In genomic region chr12:120225200-120225558, GRCh38 we compare ENCODE assay signal across 11 cellular contexts. TPM values are rescaled to one million over a fixed set of nuclear protein-coding genes. Genes with fewer than 3 reads are reported as not detected.
DNase-seq lines count a peak whose midpoint lies in the region; ATAC-seq, FAIRE-seq and TF ChIP-seq lines count a peak whose summit lies in the region.
"Had no signal": no experiment of that assay in that cellular context is flagged by ENCODE, and none has a peak within 500 bp of the region (broad histone marks: within the 10 kb centered on the region; RNA-seq: fewer than 3 reads in every experiment).

No MANE protein-coding gene starts in this region.

- no peak for TF ChIP-seq RAD21 in HepG2 (CRISPR knock-in tag; IDR thresholded peaks at IDR 0.05)

- 87% methylated on average over 8 of the region's 9 CpGs for whole genome bisulfite sequencing in HepG2 (ENCODE audit: low lambda C conversion rate)

- peak overlapping the region; percentile 65 for H3K27ac ChIP-seq in keratinocyte (ENCODE audit: control insufficient read depth, insufficient read depth, low read length)
- H3K27ac ChIP-seq in stomach smooth muscle (ENCODE audit: low read length): peak overlapping the region; percentile 64
- no peak overlapping the region for H3K27ac ChIP-seq in HepG2 (ENCODE audit: extremely low read length, insufficient read depth, low read length)
- H3K27ac ChIP-seq: C4-2B, SJSA1 had no signal

- TF ChIP-seq CTCF in keratinocyte (optimal IDR thresholded peaks at IDR 0.05 in 1 of 3, IDR thresholded peaks at IDR 0.05 in 1 of 3, conservative IDR thresholded peaks at IDR 0.05 in 1 of 3; ENCODE audit: extremely low read depth in 1 of 3, insufficient read depth in 2 of 3, low read length in 3 of 3) (no peak), HepG2 (CRISPR knock-in tag; IDR thresholded peaks at IDR 0.05) (no peak)

- peak overlapping the region; percentile 18 to 29 (median 21) for H3K4me3 ChIP-seq in keratinocyte (ENCODE audit: control insufficient read depth in 2 of 3, extremely low read depth in 1 of 3, insufficient read depth in 2 of 3, low read depth in 1 of 3, low read length in 3 of 3)
- H3K4me3 ChIP-seq in stomach smooth muscle (ENCODE audit: low read length in 2 of 2): peak overlapping the region in 1 of 2 donors; percentile 61
- no peak overlapping the region for H3K4me3 ChIP-seq in HepG2 (replicated peaks in 1 of 3; ENCODE audit: insufficient read depth in 1 of 3, low read depth in 2 of 3, low read length in 3 of 3)
- H3K4me3 ChIP-seq: SJSA1 had no signal

- H3K36me3 ChIP-seq in keratinocyte (ENCODE audit: control insufficient read depth in 2 of 2, extremely low read depth in 1 of 2, insufficient read depth in 2 of 2, low read length in 2 of 2) (peaks cover 51 to 75% of the 10 kb centered on the region in 2 experiments), stomach smooth muscle (ENCODE audit: control insufficient read depth in 2 of 2, insufficient read depth in 2 of 2, low read length in 2 of 2) (peaks cover 39 to 44% of the 10 kb centered on the region in 2 donors), HepG2 (replicated peaks in 1 of 2; ENCODE audit: control insufficient read depth in 1 of 2, insufficient read depth in 2 of 2, low read length in 2 of 2) (peaks cover 15 to 29% of the 10 kb centered on the region in 2 experiments)

- intact Hi-C loops in activated T-helper 1 cell treated with anti-CD3 and anti-CD28 coated beads, Interleukin-12 subunit alpha, Interleukin-12 subunit beta, Interleukin-2, Interleukin-4 antibody, amounts not matched to agents 30 ng/mL and 10 ng/mL and 1 ng/mL, durations not matched to agents 14 hours and 24 hours and 36 hours (cut with micrococcal nuclease): loop anchor here (10.0 kb wide), 1 partner anchor 240 kb away; the partner anchor contains the start of gene SRSF9
- intact Hi-C loops in HepG2 (cut with micrococcal nuclease; ENCODE audit: unreplicated experiment): no loop called here

- H3K4me1 Mint-ChIP-seq in T-helper 2 cell treated with Interferon-gamma antibody and Interleukin-4, amounts not matched to agents 5 μg/mL and 100 μg/mL, for 36 hours (ENCODE audit: low read depth): peaks cover 44% of the 10 kb centered on the region
- H3K4me1 Mint-ChIP-seq in activated T-helper 1 cell treated with anti-CD3 and anti-CD28 coated beads, Interleukin-12 subunit alpha, Interleukin-12 subunit beta, Interleukin-2, Interleukin-4 antibody, amounts not matched to agents 30 ng/mL and 10 ng/mL and 1 ng/mL, durations not matched to agents 14 hours and 24 hours and 36 hours (ENCODE audit: low read depth): peaks cover 52% of the 10 kb centered on the region

- no peaks in the 10 kb centered on the region for H3K27me3 Mint-ChIP-seq in T-helper 2 cell treated with Interferon-gamma antibody and Interleukin-4, amounts not matched to agents 5 μg/mL and 100 μg/mL, for 36 hours (ENCODE audit: low read depth)
- no peaks in the 10 kb centered on the region for H3K27me3 Mint-ChIP-seq in activated T-helper 1 cell treated with anti-CD3 and anti-CD28 coated beads, Interleukin-12 subunit alpha, Interleukin-12 subunit beta, Interleukin-2, Interleukin-4 antibody, amounts not matched to agents 30 ng/mL and 10 ng/mL and 1 ng/mL, durations not matched to agents 14 hours and 24 hours and 36 hours (ENCODE audit: insufficient read depth)

- peak overlapping the region; percentile 76 for H3K4me3 Mint-ChIP-seq in T-helper 2 cell treated with Interferon-gamma antibody and Interleukin-4, amounts not matched to agents 5 μg/mL and 100 μg/mL, for 36 hours
- peak overlapping the region; percentile 5 for H3K4me3 Mint-ChIP-seq in activated T-helper 1 cell treated with anti-CD3 and anti-CD28 coated beads, Interleukin-12 subunit alpha, Interleukin-12 subunit beta, Interleukin-2, Interleukin-4 antibody, amounts not matched to agents 30 ng/mL and 10 ng/mL and 1 ng/mL, durations not matched to agents 14 hours and 24 hours and 36 hours

- CTCF ChIA-PET in HepG2 (lab: Yijun Ruan, JAX; ENCODE audit: low intra/inter-chr PET ratio, low total read pairs): no interaction called here

- peak overlapping the region; percentile 87 for H3K27ac Mint-ChIP-seq in T-helper 2 cell treated with Interferon-gamma antibody and Interleukin-4, amounts not matched to agents 5 μg/mL and 100 μg/mL, for 36 hours
- H3K27ac Mint-ChIP-seq in activated T-helper 1 cell treated with anti-CD3 and anti-CD28 coated beads, Interleukin-12 subunit alpha, Interleukin-12 subunit beta, Interleukin-2, Interleukin-4 antibody, amounts not matched to agents 30 ng/mL and 10 ng/mL and 1 ng/mL, durations not matched to agents 14 hours and 24 hours and 36 hours: peak overlapping the region; percentile 92

- H3K79me2 ChIP-seq in keratinocyte (ENCODE audit: control insufficient read depth, insufficient read depth, low read length) (peaks cover 98% of the 10 kb centered on the region), HepG2 (ENCODE audit: insufficient read depth, low read length) (peaks cover 2% of the 10 kb centered on the region)

- H3K4me2 ChIP-seq in keratinocyte (ENCODE audit: control insufficient read depth, extremely low read depth, insufficient read depth, low read depth, low read length) (peak overlapping the region; percentile 63), HepG2 (ENCODE audit: low read depth, low read length) (no peak overlapping the region)

- H3K9me3 Mint-ChIP-seq in T-helper 2 cell treated with Interferon-gamma antibody and Interleukin-4, amounts not matched to agents 5 μg/mL and 100 μg/mL, for 36 hours: no peaks in the 10 kb centered on the region
- H3K9me3 Mint-ChIP-seq in activated T-helper 1 cell treated with anti-CD3 and anti-CD28 coated beads, Interleukin-12 subunit alpha, Interleukin-12 subunit beta, Interleukin-2, Interleukin-4 antibody, amounts not matched to agents 30 ng/mL and 10 ng/mL and 1 ng/mL, durations not matched to agents 14 hours and 24 hours and 36 hours: no peaks in the 10 kb centered on the region

- TF ChIP-seq EP300 in HepG2 (IDR thresholded peaks at IDR 0.05; ENCODE audit: low read depth in 2 of 2, low read length in 2 of 2) (no peak), HepG2 (CRISPR knock-in tag; IDR thresholded peaks at IDR 0.05; ENCODE audit: borderline replicate concordance) (no peak)

- H3K27me3 ChIP-seq in keratinocyte (ENCODE audit: control insufficient read depth, extremely low read depth, insufficient read depth, low read length): no peaks in the 10 kb centered on the region
- no peaks in the 10 kb centered on the region for H3K27me3 ChIP-seq in stomach smooth muscle (ENCODE audit: control insufficient read depth in 1 of 2, insufficient read depth in 2 of 2, low read length in 2 of 2)
- no peaks in the 10 kb centered on the region for H3K27me3 ChIP-seq in HepG2 (ENCODE audit: control insufficient read depth in 1 of 2, insufficient read depth in 2 of 2, low read length in 2 of 2)
- H3K27me3 ChIP-seq: SJSA1 had no signal

- in situ Hi-C loops in HepG2 (cut with HindIII; ENCODE audit: extremely low pct_ligation_motif_present, low pct_unique_long_range_greater_than_20kb): no loop called here

- H3K9ac ChIP-seq in keratinocyte (ENCODE audit: control insufficient read depth, extremely low read depth, insufficient read depth, low read length): peak overlapping the region; percentile 55
- H3K9ac ChIP-seq in stomach smooth muscle (ENCODE audit: low read length in 2 of 2): peak overlapping the region; percentile 47 to 68
- H3K9ac ChIP-seq in HepG2 (ENCODE audit: insufficient read depth, low read depth, low read length): no peak overlapping the region

- DNase-seq in T-helper 2 cell treated with Interferon-gamma antibody and Interleukin-4, amounts not matched to agents 5 μg/mL and 100 μg/mL, for 36 hours (ENCODE audit: low spot score): no peak
- no peak for DNase-seq in T-helper 2 cell
- DNase-seq in activated T-helper 1 cell treated with anti-CD3 and anti-CD28 coated beads, Interleukin-12 subunit alpha, Interleukin-12 subunit beta, Interleukin-2, Interleukin-4 antibody, amounts not matched to agents 30 ng/mL and 10 ng/mL and 1 ng/mL, durations not matched to agents 14 hours and 24 hours and 36 hours (ENCODE audit: low spot score): no peak
- DNase-seq in keratinocyte (ENCODE audit: low read depth, low spot score): no peak
- DNase-seq in activated effector memory CD4-positive, alpha-beta T cell treated with anti-CD3 and anti-CD28 coated beads, Interleukin-2, amount 50 U/mL, for 16 hours: no peak
- DNase-seq in HepG2 (ENCODE audit: low spot score): no peak
- no peak for DNase-seq in H4 (ENCODE audit: low spot score)

- no peaks in the 10 kb centered on the region for H3K9me1 ChIP-seq in keratinocyte (ENCODE audit: control insufficient read depth, extremely low read depth, insufficient read depth, low read length)

- dilution Hi-C loops in keratinocyte (cut with MboI; ENCODE audit: extremely low pct_ligation_motif_present, low sequenced_read_pairs): no loop called here

- H3K4me1 ChIP-seq in keratinocyte (ENCODE audit: control insufficient read depth, extremely low read depth, insufficient read depth, low read length): peaks cover 60% of the 10 kb centered on the region
- peaks cover 51% of the 10 kb centered on the region for H3K4me1 ChIP-seq in stomach smooth muscle (ENCODE audit: control insufficient read depth, insufficient read depth, low read length)
- peaks cover 78% of the 10 kb centered on the region for H3K4me1 ChIP-seq in HepG2 (ENCODE audit: insufficient read depth, low read length)

- H4K20me1 ChIP-seq in keratinocyte (ENCODE audit: control insufficient read depth, extremely low read depth, insufficient read depth, low read length) (peaks cover 20% of the 10 kb centered on the region), HepG2 (ENCODE audit: insufficient read depth, low read length) (no peaks in the 10 kb centered on the region)

- ATAC-seq in HepG2: no peak

- no peak for TF ChIP-seq POLR2A in HepG2 (IDR thresholded peaks at IDR 0.05; ENCODE audit: insufficient read depth in 1 of 2, low read depth in 2 of 2, low read length in 2 of 2)

- H2AFZ ChIP-seq in keratinocyte (ENCODE audit: control insufficient read depth, low read length) (no peak overlapping the region), HepG2 (ENCODE audit: low read length) (no peak overlapping the region)

- no peaks in the 10 kb centered on the region for H3K9me3 ChIP-seq in keratinocyte (ENCODE audit: control insufficient read depth, low read depth, low read length)
- no peaks in the 10 kb centered on the region for H3K9me3 ChIP-seq in stomach smooth muscle (ENCODE audit: control insufficient read depth in 2 of 2, low read length in 2 of 2)
- no peaks in the 10 kb centered on the region for H3K9me3 ChIP-seq in HepG2 (ENCODE audit: low read length)
- H3K9me3 ChIP-seq: SJSA1 had no signal

- FAIRE-seq in keratinocyte (lab: Jason Lieb, UNC) (no peak), HepG2 (lab: Jason Lieb, UNC) (no peak)
- FAIRE-seq: HTR-8/SVneo had no signal

- POLR2A ChIA-PET in HepG2 (lab: Yijun Ruan, JAX): interaction anchor here (8.6 to 8.7 kb wide), 2 partner anchors 23 to 66 kb away, joined by 378 to 461 read pairs; partner anchors contain the start of genes RNU4-1, RNU4-2 and RPLP0

- H3K36me3 Mint-ChIP-seq in T-helper 2 cell treated with Interferon-gamma antibody and Interleukin-4, amounts not matched to agents 5 μg/mL and 100 μg/mL, for 36 hours (ENCODE audit: low read depth): peaks cover 34% of the 10 kb centered on the region
- H3K36me3 Mint-ChIP-seq in activated T-helper 1 cell treated with anti-CD3 and anti-CD28 coated beads, Interleukin-12 subunit alpha, Interleukin-12 subunit beta, Interleukin-2, Interleukin-4 antibody, amounts not matched to agents 30 ng/mL and 10 ng/mL and 1 ng/mL, durations not matched to agents 14 hours and 24 hours and 36 hours (ENCODE audit: low read depth): peaks cover 15% of the 10 kb centered on the region

- no TSS peak for BruUV-seq in HepG2 (replicated peaks; lab: Mats Ljungman, UMichigan)

RNA-seq across cellular contexts. Expression of gene RPLP0, which starts 24.3 kb away (rescaled TPM):
- 2,459 and 2,531 TPM in 2 replicates for total RNA-seq in activated T-helper 1 cell treated with anti-CD3 and anti-CD28 coated beads, Interleukin-12 subunit alpha, Interleukin-12 subunit beta, Interleukin-2, Interleukin-4 antibody, amounts not matched to agents 30 ng/mL and 10 ng/mL and 1 ng/mL, durations not matched to agents 14 hours and 24 hours and 36 hours
- polyA plus RNA-seq in keratinocyte: 3,950 to 5,808 TPM (median 4,618 TPM) in 3 replicates
- 2,331 TPM for polyA plus RNA-seq in keratinocyte (2011; ENCODE audit: low read depth)
- polyA plus RNA-seq in keratinocyte (2011; cell fraction: cytosol; rRNA removed): 5,109 and 6,391 TPM in 2 replicates
- polyA plus RNA-seq in keratinocyte (2011; cell fraction: nucleus; rRNA removed): 1,448 and 1,525 TPM in 2 replicates
- polyA plus RNA-seq in keratinocyte (2012; ENCODE audit: low replicate concordance): 2,330 and 3,652 TPM in 2 replicates
- 3,230 to 5,763 TPM (median 4,158 TPM) in 3 replicates for polyA minus RNA-seq in keratinocyte
- 2,814 TPM for polyA minus RNA-seq in keratinocyte (2011; cell fraction: cytosol; rRNA and poly(A)+ RNA removed)
- polyA minus RNA-seq in keratinocyte (2011; cell fraction: nucleus; rRNA and poly(A)+ RNA removed): 617 and 664 TPM in 2 replicates
- total RNA-seq in HepG2 (2016; rRNA removed; fragmentation: Illumina TruSeq; extraction: Trizol): 2,915 and 3,025 TPM in 2 replicates
- 12,942 and 14,844 TPM in 2 replicates for total RNA-seq in HepG2 (2016; cell fraction: cytosol; rRNA removed; fragmentation: Illumina TruSeq; extraction: Trizol; ENCODE audit: low read depth)
- total RNA-seq in HepG2 (2016; cell fraction: insoluble cytoplasmic fraction; rRNA removed; fragmentation: Illumina TruSeq; extraction: Trizol): 2,993 and 3,024 TPM in 2 replicates
- total RNA-seq in HepG2 (2016; cell fraction: membrane; rRNA removed; fragmentation: Illumina TruSeq; extraction: Trizol): 11,359 and 11,757 TPM in 2 replicates
- total RNA-seq in HepG2 (2016; cell fraction: nucleus; rRNA removed; fragmentation: Illumina TruSeq; extraction: Trizol): 1,126 and 1,259 TPM in 2 replicates
- polyA plus RNA-seq in HepG2 (2011; rRNA removed): 5,570 and 6,229 TPM in 2 replicates
- polyA plus RNA-seq in HepG2 (2011; cell fraction: cytosol; rRNA removed): 8,040 and 9,457 TPM in 2 replicates
- 2,511 and 2,559 TPM in 2 replicates for polyA plus RNA-seq in HepG2 (2011; cell fraction: nucleus; rRNA removed)
- polyA plus RNA-seq in HepG2 (2012): 2,582 and 3,579 TPM in 2 replicates
- polyA plus RNA-seq in HepG2 (2016; cell fraction: cytosol; fragmentation: Illumina TruSeq; extraction: Trizol; ENCODE audit: low read depth): 15,203 and 16,637 TPM in 2 replicates
- polyA plus RNA-seq in HepG2 (2016; cell fraction: insoluble cytoplasmic fraction; fragmentation: Illumina TruSeq; extraction: Trizol; ENCODE audit: low read depth): 2,845 and 2,926 TPM in 2 replicates
- polyA plus RNA-seq in HepG2 (2016; cell fraction: membrane; fragmentation: Illumina TruSeq; extraction: Trizol; ENCODE audit: low read depth): 10,153 and 10,714 TPM in 2 replicates
- 1,939 and 1,982 TPM in 2 replicates for polyA plus RNA-seq in HepG2 (2016; cell fraction: nucleus; fragmentation: Illumina TruSeq; extraction: Trizol; ENCODE audit: insufficient read depth, low read depth)
- polyA minus RNA-seq in HepG2 (2011; rRNA and poly(A)+ RNA removed; ENCODE audit: low replicate concordance): 4,147 and 6,586 TPM in 2 replicates
- 1,238 and 1,297 TPM in 2 replicates for polyA minus RNA-seq in HepG2 (2011; cell fraction: cytosol; rRNA and poly(A)+ RNA removed)
- polyA minus RNA-seq in HepG2 (2011; cell fraction: nucleus; rRNA and poly(A)+ RNA removed): 657 and 805 TPM in 2 replicates
- total RNA-seq in H4 (2014; rRNA removed; shearing (Covaris generic)): 6,442 and 6,835 TPM in 2 replicates

RNA-seq across cellular contexts. Expression of gene GCN1, which starts 30.7 kb away (rescaled TPM):
- 164 and 173 TPM in 2 replicates for total RNA-seq in activated T-helper 1 cell treated with anti-CD3 and anti-CD28 coated beads, Interleukin-12 subunit alpha, Interleukin-12 subunit beta, Interleukin-2, Interleukin-4 antibody, amounts not matched to agents 30 ng/mL and 10 ng/mL and 1 ng/mL, durations not matched to agents 14 hours and 24 hours and 36 hours
- polyA plus RNA-seq in keratinocyte: 26.1 to 56.3 TPM (median 34.1 TPM) in 3 replicates
- 33.4 TPM for polyA plus RNA-seq in keratinocyte (2011; ENCODE audit: low read depth)
- 21.4 and 29.2 TPM in 2 replicates for polyA plus RNA-seq in keratinocyte (2011; cell fraction: cytosol; rRNA removed)
- 210 and 283 TPM in 2 replicates for polyA plus RNA-seq in keratinocyte (2011; cell fraction: nucleus; rRNA removed)
- polyA plus RNA-seq in keratinocyte (2012; ENCODE audit: low replicate concordance): 24.1 and 58.8 TPM in 2 replicates
- 161 to 298 TPM (median 224 TPM) in 3 replicates for polyA minus RNA-seq in keratinocyte
- polyA minus RNA-seq in keratinocyte (2011; cell fraction: cytosol; rRNA and poly(A)+ RNA removed): 102 TPM
- 202 and 229 TPM in 2 replicates for polyA minus RNA-seq in keratinocyte (2011; cell fraction: nucleus; rRNA and poly(A)+ RNA removed)
- 66.7 and 83.0 TPM in 2 replicates for total RNA-seq in HepG2 (2016; rRNA removed; fragmentation: Illumina TruSeq; extraction: Trizol)
- total RNA-seq in HepG2 (2016; cell fraction: cytosol; rRNA removed; fragmentation: Illumina TruSeq; extraction: Trizol; ENCODE audit: low read depth): 59.7 and 67.2 TPM in 2 replicates
- total RNA-seq in HepG2 (2016; cell fraction: insoluble cytoplasmic fraction; rRNA removed; fragmentation: Illumina TruSeq; extraction: Trizol): 56.9 and 87.0 TPM in 2 replicates
- 19.6 and 22.1 TPM in 2 replicates for total RNA-seq in HepG2 (2016; cell fraction: membrane; rRNA removed; fragmentation: Illumina TruSeq; extraction: Trizol)
- total RNA-seq in HepG2 (2016; cell fraction: nucleus; rRNA removed; fragmentation: Illumina TruSeq; extraction: Trizol): 125 and 128 TPM in 2 replicates
- polyA plus RNA-seq in HepG2 (2011; rRNA removed): 55.3 and 58.2 TPM in 2 replicates
- polyA plus RNA-seq in HepG2 (2011; cell fraction: cytosol; rRNA removed): 20.5 and 25.6 TPM in 2 replicates
- polyA plus RNA-seq in HepG2 (2011; cell fraction: nucleus; rRNA removed): 394 and 725 TPM in 2 replicates
- polyA plus RNA-seq in HepG2 (2012): 47.0 and 60.6 TPM in 2 replicates
- 1.8 and 2.1 TPM in 2 replicates for polyA plus RNA-seq in HepG2 (2016; cell fraction: cytosol; fragmentation: Illumina TruSeq; extraction: Trizol; ENCODE audit: low read depth)
- polyA plus RNA-seq in HepG2 (2016; cell fraction: insoluble cytoplasmic fraction; fragmentation: Illumina TruSeq; extraction: Trizol; ENCODE audit: low read depth): 33.5 and 45.5 TPM in 2 replicates
- polyA plus RNA-seq in HepG2 (2016; cell fraction: membrane; fragmentation: Illumina TruSeq; extraction: Trizol; ENCODE audit: low read depth): 4.1 and 5.4 TPM in 2 replicates
- polyA plus RNA-seq in HepG2 (2016; cell fraction: nucleus; fragmentation: Illumina TruSeq; extraction: Trizol; ENCODE audit: insufficient read depth, low read depth): 177 and 198 TPM in 2 replicates
- polyA minus RNA-seq in HepG2 (2011; rRNA and poly(A)+ RNA removed; ENCODE audit: low replicate concordance): 204 and 255 TPM in 2 replicates
- polyA minus RNA-seq in HepG2 (2011; cell fraction: cytosol; rRNA and poly(A)+ RNA removed): 59.8 and 61.6 TPM in 2 replicates
- polyA minus RNA-seq in HepG2 (2011; cell fraction: nucleus; rRNA and poly(A)+ RNA removed): 229 and 237 TPM in 2 replicates
- 33.7 and 59.7 TPM in 2 replicates for total RNA-seq in H4 (2014; rRNA removed; shearing (Covaris generic))

RNA-seq across cellular contexts. Expression of gene PXN, which starts 40.4 kb away (rescaled TPM):
- 53.0 and 57.7 TPM in 2 replicates for total RNA-seq in activated T-helper 1 cell treated with anti-CD3 and anti-CD28 coated beads, Interleukin-12 subunit alpha, Interleukin-12 subunit beta, Interleukin-2, Interleukin-4 antibody, amounts not matched to agents 30 ng/mL and 10 ng/mL and 1 ng/mL, durations not matched to agents 14 hours and 24 hours and 36 hours
- polyA plus RNA-seq in keratinocyte: 98.7 to 224 TPM (median 114 TPM) in 3 replicates
- 68.4 TPM for polyA plus RNA-seq in keratinocyte (2011; ENCODE audit: low read depth)
- 160 and 207 TPM in 2 replicates for polyA plus RNA-seq in keratinocyte (2011; cell fraction: cytosol; rRNA removed)
- 382 and 553 TPM in 2 replicates for polyA plus RNA-seq in keratinocyte (2011; cell fraction: nucleus; rRNA removed)
- polyA plus RNA-seq in keratinocyte (2012; ENCODE audit: low replicate concordance): 102 and 393 TPM in 2 replicates
- 166 to 1,266 TPM (median 204 TPM) in 3 replicates for polyA minus RNA-seq in keratinocyte
- 149 TPM for polyA minus RNA-seq in keratinocyte (2011; cell fraction: cytosol; rRNA and poly(A)+ RNA removed)
- polyA minus RNA-seq in keratinocyte (2011; cell fraction: nucleus; rRNA and poly(A)+ RNA removed): 171 and 252 TPM in 2 replicates
- 13.6 and 14.2 TPM in 2 replicates for total RNA-seq in HepG2 (2016; rRNA removed; fragmentation: Illumina TruSeq; extraction: Trizol)
- total RNA-seq in HepG2 (2016; cell fraction: cytosol; rRNA removed; fragmentation: Illumina TruSeq; extraction: Trizol; ENCODE audit: low read depth): 2.8 and 2.9 TPM in 2 replicates
- 10.2 and 11.3 TPM in 2 replicates for total RNA-seq in HepG2 (2016; cell fraction: insoluble cytoplasmic fraction; rRNA removed; fragmentation: Illumina TruSeq; extraction: Trizol)
- 10.5 and 13.4 TPM in 2 replicates for total RNA-seq in HepG2 (2016; cell fraction: membrane; rRNA removed; fragmentation: Illumina TruSeq; extraction: Trizol)
- 10.6 and 14.0 TPM in 2 replicates for total RNA-seq in HepG2 (2016; cell fraction: nucleus; rRNA removed; fragmentation: Illumina TruSeq; extraction: Trizol)
- 13.9 and 14.2 TPM in 2 replicates for polyA plus RNA-seq in HepG2 (2011; rRNA removed)
- 5.8 and 6.3 TPM in 2 replicates for polyA plus RNA-seq in HepG2 (2011; cell fraction: cytosol; rRNA removed)
- polyA plus RNA-seq in HepG2 (2011; cell fraction: nucleus; rRNA removed): 34.5 and 43.7 TPM in 2 replicates
- 18.0 and 21.4 TPM in 2 replicates for polyA plus RNA-seq in HepG2 (2012)
- polyA plus RNA-seq in HepG2 (2016; cell fraction: cytosol; fragmentation: Illumina TruSeq; extraction: Trizol; ENCODE audit: low read depth): 3.3 and 3.4 TPM in 2 replicates
- 20.0 and 28.0 TPM in 2 replicates for polyA plus RNA-seq in HepG2 (2016; cell fraction: insoluble cytoplasmic fraction; fragmentation: Illumina TruSeq; extraction: Trizol; ENCODE audit: low read depth)
- 14.1 and 14.2 TPM in 2 replicates for polyA plus RNA-seq in HepG2 (2016; cell fraction: membrane; fragmentation: Illumina TruSeq; extraction: Trizol; ENCODE audit: low read depth)
- polyA plus RNA-seq in HepG2 (2016; cell fraction: nucleus; fragmentation: Illumina TruSeq; extraction: Trizol; ENCODE audit: insufficient read depth, low read depth): 43.9 and 49.3 TPM in 2 replicates
- polyA minus RNA-seq in HepG2 (2011; rRNA and poly(A)+ RNA removed; ENCODE audit: low replicate concordance): 26.4 and 40.4 TPM in 2 replicates
- polyA minus RNA-seq in HepG2 (2011; cell fraction: cytosol; rRNA and poly(A)+ RNA removed): 6.4 and 8.2 TPM in 2 replicates
- 10.3 and 10.7 TPM in 2 replicates for polyA minus RNA-seq in HepG2 (2011; cell fraction: nucleus; rRNA and poly(A)+ RNA removed)
- 18.7 and 31.3 TPM in 2 replicates for total RNA-seq in H4 (2014; rRNA removed; shearing (Covaris generic))

Comparison
In these comparisons a context has a peak if more than half of its experiments do, and no peak if none do; other contexts are left out.
1. H3K4me3 ChIP-seq: peak in keratinocyte (3 of 3); none in HepG2 (0 of 3).